ENCODE assay signal across 8 cellular contexts in genomic region chr1:2174348-2175054, GRCh38. TPM values are rescaled to one million over a fixed set of nuclear protein-coding genes. Genes with fewer than 3 reads are reported as not detected.
DNase-seq lines count a peak whose midpoint lies in the region; ATAC-seq and TF ChIP-seq lines count a peak whose summit lies in the region.

No MANE protein-coding gene starts in this region.

- H3K27me3 ChIP-seq in gastrocnemius medialis: peaks cover 0 to 3% (median 0%) of the 10 kb centered on the region in 3 donors

- peak; percentile 59 for TF ChIP-seq RAD21 in Ishikawa (IDR thresholded peaks at IDR 0.05; ENCODE audit: low read depth)

- in situ Hi-C loops in astrocyte of the spinal cord (cut with HindIII; ENCODE audit: low sequenced_read_pairs): no loop called here
- in situ Hi-C loops in gastrocnemius medialis (cut with MboI; ENCODE audit: low sequenced_read_pairs in 4 of 4): loop anchor here in 2 of 4 donors (25.0 kb wide), 1 partner anchor 413 kb away; the partner anchor contains the start of gene PRXL2B (in 2 of the 2)

- no peaks in the 10 kb centered on the region for H3K36me3 ChIP-seq in gastrocnemius medialis

- H3K4me1 ChIP-seq in gastrocnemius medialis: peaks cover 0 to 6% of the 10 kb centered on the region in 2 donors

- intact Hi-C loops in gastrocnemius medialis (cut with DNase I; ENCODE audit: low total_unique reads): no loop called here

- peak; percentile 50 for DNase-seq in DMS153 (lab: John Stamatoyannopoulos, UW)
- DNase-seq in RWPE1 (ENCODE audit: low spot score): peak; percentile 87
- peak; percentile 64 for DNase-seq in astrocyte of the spinal cord (ENCODE audit: low read depth, low spot score)
- DNase-seq in hepatic stellate cell (ENCODE audit: low spot score): peak; percentile 95
- no peak for DNase-seq in gastrocnemius medialis

- no peak for TF ChIP-seq POLR2A in gastrocnemius medialis (IDR thresholded peaks at IDR 0.05)

- no peak for TF ChIP-seq EP300 in Ishikawa (IDR thresholded peaks at IDR 0.05; ENCODE audit: borderline replicate concordance)

- peak overlapping the region; percentile 33 for H3K4me3 ChIP-seq in astrocyte of the spinal cord (ENCODE audit: low read depth, low read length)
- peak overlapping the region; percentile 46 to 72 (median 56) for H3K4me3 ChIP-seq in gastrocnemius medialis

- CTCF ChIA-PET in RWPE1 (lab: Yijun Ruan, JAX): interaction anchor here (0.5 to 1.8 kb wide), 34 partner anchors 10 to 892 kb away, joined by 3 to 30 read pairs (median 4); partner anchors contain the start of gene GABRD

- ATAC-seq in gastrocnemius medialis: peak; percentile 67 to 80
- no peak for ATAC-seq in GM19395 (IDR thresholded peaks at IDR 0.05; ENCODE audit: unreplicated experiment)
- no peak for ATAC-seq in GM21619 (IDR thresholded peaks at IDR 0.05; ENCODE audit: unreplicated experiment)

- H3K27ac ChIP-seq in RWPE1: peak overlapping the region; percentile 19
- no peak overlapping the region for H3K27ac ChIP-seq in gastrocnemius medialis

- H3K9me3 ChIP-seq in gastrocnemius medialis: no peaks in the 10 kb centered on the region

- POLR2A ChIA-PET in RWPE1 (lab: Yijun Ruan, JAX; ENCODE audit: low non-redundant PET): no interaction called here

- TF ChIP-seq CTCF in RWPE1 (conservative IDR thresholded peaks at IDR 0.05; ENCODE audit: low read depth) (peak; percentile 95), astrocyte of the spinal cord (IDR thresholded peaks at IDR 0.05; ENCODE audit: low read depth, low read length) (peak; percentile 97), gastrocnemius medialis (IDR thresholded peaks at IDR 0.05 in 4 of 5, conservative IDR thresholded peaks at IDR 0.05 in 1 of 5) (peak; percentile 53 to 90 (median 82))

TF ChIP-seq in Ishikawa, 13 proteins besides CTCF, POLR2A, EP300 and RAD21:
- TF ChIP-seq USF1 (IDR thresholded peaks at IDR 0.05) (no peak), REST (IDR thresholded peaks at IDR 0.05; ENCODE audit: low read depth) (no peak), MAX (IDR thresholded peaks at IDR 0.05) (no peak), CREB1 (IDR thresholded peaks at IDR 0.05; ENCODE audit: low read depth) (no peak), TAF1 (IDR thresholded peaks at IDR 0.05; ENCODE audit: low read depth) (no peak), NFIC (IDR thresholded peaks at IDR 0.05) (no peak), TEAD4 (IDR thresholded peaks at IDR 0.05) (no peak), FOXM1 (IDR thresholded peaks at IDR 0.05; ENCODE audit: borderline replicate concordance, low read depth) (no peak), ZBTB7A (IDR thresholded peaks at IDR 0.05; ENCODE audit: low read depth) (no peak), EGR1 (IDR thresholded peaks at IDR 0.05) (no peak), YY1 (IDR thresholded peaks at IDR 0.05; ENCODE audit: low read depth) (no peak), CEBPB (IDR thresholded peaks at IDR 0.05) (no peak), TCF12 (IDR thresholded peaks at IDR 0.05; ENCODE audit: low read depth) (no peak)

RNA-seq across cellular contexts. Expression of gene FAAP20, which starts 20.1 kb away (rescaled TPM):
- 10 to 100 TPM; 12.1 to 26.2 (median 17.3) TPM for total RNA-seq in gastrocnemius medialis

RNA-seq across cellular contexts. Expression of gene SKI, which starts 53.6 kb away (rescaled TPM):
- 10 to 100 TPM in 3 of 4 donors, 1 to 10 TPM in 1; 7.8 to 32.2 (median 22.4) TPM for total RNA-seq in gastrocnemius medialis

Comparison
In these comparisons a context has a peak if more than half of its experiments do, and no peak if none do; other contexts are left out.
1. DNase-seq: peak in DMS153 (single experiment), RWPE1 (single experiment), astrocyte of the spinal cord (single experiment) and hepatic stellate cell (single experiment); none in gastrocnemius medialis (0 of 2).
2. ATAC-seq: peak in gastrocnemius medialis (2 of 2); none in GM19395 (single experiment) and GM21619 (single experiment).
3. Peak in every context shown above with its lines, with median percentiles within 50 percentile points of each other: CTCF ChIP-seq.